In the genomic region with DNA sequence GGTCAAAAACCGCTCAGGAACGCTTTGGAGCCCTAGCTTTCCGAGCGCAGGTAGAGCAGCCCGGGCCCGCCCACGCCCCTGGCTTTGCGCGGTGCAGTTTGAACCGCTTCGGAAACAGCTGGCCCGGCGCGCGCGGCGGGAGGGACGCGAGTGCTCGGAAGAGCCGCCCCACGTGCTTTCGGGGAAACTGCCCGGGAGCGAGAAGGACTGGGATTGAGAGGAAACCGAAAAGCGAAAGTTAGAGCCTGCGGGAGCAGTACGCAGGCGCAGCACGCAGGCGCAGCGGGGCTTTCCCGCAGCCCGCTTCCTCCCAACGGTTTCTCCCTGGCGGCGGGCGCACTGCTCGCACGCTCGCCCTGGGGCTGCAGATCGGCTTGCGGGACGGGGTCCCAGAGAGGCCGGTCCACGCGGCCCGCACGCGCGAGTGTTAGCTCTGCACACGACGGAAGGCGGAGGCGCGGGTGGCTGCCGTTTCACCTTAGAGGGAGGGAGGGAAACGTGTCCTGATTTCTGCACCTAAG, we compare ENCODE assay signal across 1 cellular context.
TF ChIP-seq lines count a peak whose summit lies in the region.

No MANE protein-coding gene starts in this region.

TF ChIP-seq in HepG2, 621 proteins besides CTCF, POLR2A, EP300 and RAD21 (continued from another document):
- TF ChIP-seq ZNF441 (CRISPR knock-in tag; IDR thresholded peaks at IDR 0.05; ENCODE audit: borderline replicate concordance) (peak; percentile 94), ZFP82 (CRISPR knock-in tag; IDR thresholded peaks at IDR 0.05; ENCODE audit: borderline replicate concordance) (peak; percentile 99), KDM2A (CRISPR knock-in tag; IDR thresholded peaks at IDR 0.05; ENCODE audit: borderline replicate concordance, low read depth) (peak; percentile 100), ZNF382 (CRISPR knock-in tag; IDR thresholded peaks at IDR 0.05; ENCODE audit: borderline replicate concordance) (no peak), SPEN (CRISPR knock-in tag; IDR thresholded peaks at IDR 0.05; ENCODE audit: low read depth) (peak; percentile 100), THYN1 (CRISPR knock-in tag; IDR thresholded peaks at IDR 0.05; ENCODE audit: borderline replicate concordance, low read depth) (peak; percentile 97), FOXO1 (CRISPR knock-in tag; IDR thresholded peaks at IDR 0.05) (peak; percentile 98), ZNF839 (CRISPR knock-in tag; IDR thresholded peaks at IDR 0.05; ENCODE audit: borderline replicate concordance) (peak; percentile 99), FOSL1 (CRISPR knock-in tag; IDR thresholded peaks at IDR 0.05; ENCODE audit: borderline replicate concordance) (no peak; the same call in 1 of the 2 replicates), ZNF737 (CRISPR knock-in tag; IDR thresholded peaks at IDR 0.05; ENCODE audit: borderline replicate concordance) (0 out of 2 replicates have a peak, but pooled peaks have one; percentile 12), ZNF703 (CRISPR knock-in tag; IDR thresholded peaks at IDR 0.05; ENCODE audit: borderline replicate concordance) (peak; percentile 85; the same call in 1 of the 2 replicates), ZFP41 (CRISPR knock-in tag; IDR thresholded peaks at IDR 0.05; ENCODE audit: borderline replicate concordance) (peak; percentile 99), FLYWCH1 (CRISPR knock-in tag; IDR thresholded peaks at IDR 0.05) (peak; percentile 99), ZNF335 (CRISPR knock-in tag; IDR thresholded peaks at IDR 0.05) (peak; percentile 96), SNRNP70 (IDR thresholded peaks at IDR 0.05; ENCODE audit: low read depth, low read length) (no peak), ZNF563 (CRISPR knock-in tag; IDR thresholded peaks at IDR 0.05) (peak; percentile 99), REPIN1 (CRISPR knock-in tag; IDR thresholded peaks at IDR 0.05; ENCODE audit: borderline replicate concordance, low read depth) (peak; percentile 100), ZNF772 (CRISPR knock-in tag; IDR thresholded peaks at IDR 0.05) (peak; percentile 100), SRF (IDR thresholded peaks at IDR 0.05; ENCODE audit: low read depth, low read length) (peak; percentile 61; the same call in 1 of the 2 replicates), NKX3-1 (CRISPR knock-in tag; IDR thresholded peaks at IDR 0.05) (peak; percentile 99), NFYB (CRISPR knock-in tag; IDR thresholded peaks at IDR 0.05) (peak; percentile 88), NFATC3 (CRISPR knock-in tag; IDR thresholded peaks at IDR 0.05) (peak; percentile 97), CREM (IDR thresholded peaks at IDR 0.05) (peak; percentile 67), CREM (CRISPR knock-in tag; IDR thresholded peaks at IDR 0.05) (no peak; the same call in 1 of the 2 replicates), SP4 (CRISPR knock-in tag; IDR thresholded peaks at IDR 0.05) (peak; percentile 98), ZBTB21 (CRISPR knock-in tag; IDR thresholded peaks at IDR 0.05) (peak; percentile 59; the same call in 1 of the 2 replicates), MAFG (CRISPR knock-in tag; IDR thresholded peaks at IDR 0.05) (no peak), YEATS4 (CRISPR knock-in tag; IDR thresholded peaks at IDR 0.05; ENCODE audit: borderline replicate concordance) (peak; percentile 99), ZKSCAN8 (CRISPR knock-in tag; IDR thresholded peaks at IDR 0.05; ENCODE audit: borderline replicate concordance) (peak; percentile 99), RCOR2 (CRISPR knock-in tag; IDR thresholded peaks at IDR 0.05) (peak; percentile 94), TCF7L2 (IDR thresholded peaks at IDR 0.05; ENCODE audit: low read depth, low read length) (no peak), YY1 (IDR thresholded peaks at IDR 0.05; ENCODE audit: insufficient read depth, insufficient replicate concordance, low read depth, low read length) (peak; percentile 85), ZBTB7B (CRISPR knock-in tag; IDR thresholded peaks at IDR 0.05) (peak; percentile 97), ZMYM2 (CRISPR knock-in tag; IDR thresholded peaks at IDR 0.05) (peak; percentile 50; the same call in 1 of the 2 replicates), ZFP37 (CRISPR knock-in tag; IDR thresholded peaks at IDR 0.05; ENCODE audit: borderline replicate concordance) (peak; percentile 99), ZNF569 (CRISPR knock-in tag; IDR thresholded peaks at IDR 0.05; ENCODE audit: borderline replicate concordance) (peak; percentile 93; the same call in 1 of the 2 replicates), ZNF841 (CRISPR knock-in tag; IDR thresholded peaks at IDR 0.05; ENCODE audit: borderline replicate concordance) (peak; percentile 98), MED8 (CRISPR knock-in tag; IDR thresholded peaks at IDR 0.05; ENCODE audit: insufficient replicate concordance) (peak; percentile 96), ZNF615 (CRISPR knock-in tag; IDR thresholded peaks at IDR 0.05; ENCODE audit: borderline replicate concordance) (peak; percentile 96)
- TF ChIP-seq, protein P1, sequence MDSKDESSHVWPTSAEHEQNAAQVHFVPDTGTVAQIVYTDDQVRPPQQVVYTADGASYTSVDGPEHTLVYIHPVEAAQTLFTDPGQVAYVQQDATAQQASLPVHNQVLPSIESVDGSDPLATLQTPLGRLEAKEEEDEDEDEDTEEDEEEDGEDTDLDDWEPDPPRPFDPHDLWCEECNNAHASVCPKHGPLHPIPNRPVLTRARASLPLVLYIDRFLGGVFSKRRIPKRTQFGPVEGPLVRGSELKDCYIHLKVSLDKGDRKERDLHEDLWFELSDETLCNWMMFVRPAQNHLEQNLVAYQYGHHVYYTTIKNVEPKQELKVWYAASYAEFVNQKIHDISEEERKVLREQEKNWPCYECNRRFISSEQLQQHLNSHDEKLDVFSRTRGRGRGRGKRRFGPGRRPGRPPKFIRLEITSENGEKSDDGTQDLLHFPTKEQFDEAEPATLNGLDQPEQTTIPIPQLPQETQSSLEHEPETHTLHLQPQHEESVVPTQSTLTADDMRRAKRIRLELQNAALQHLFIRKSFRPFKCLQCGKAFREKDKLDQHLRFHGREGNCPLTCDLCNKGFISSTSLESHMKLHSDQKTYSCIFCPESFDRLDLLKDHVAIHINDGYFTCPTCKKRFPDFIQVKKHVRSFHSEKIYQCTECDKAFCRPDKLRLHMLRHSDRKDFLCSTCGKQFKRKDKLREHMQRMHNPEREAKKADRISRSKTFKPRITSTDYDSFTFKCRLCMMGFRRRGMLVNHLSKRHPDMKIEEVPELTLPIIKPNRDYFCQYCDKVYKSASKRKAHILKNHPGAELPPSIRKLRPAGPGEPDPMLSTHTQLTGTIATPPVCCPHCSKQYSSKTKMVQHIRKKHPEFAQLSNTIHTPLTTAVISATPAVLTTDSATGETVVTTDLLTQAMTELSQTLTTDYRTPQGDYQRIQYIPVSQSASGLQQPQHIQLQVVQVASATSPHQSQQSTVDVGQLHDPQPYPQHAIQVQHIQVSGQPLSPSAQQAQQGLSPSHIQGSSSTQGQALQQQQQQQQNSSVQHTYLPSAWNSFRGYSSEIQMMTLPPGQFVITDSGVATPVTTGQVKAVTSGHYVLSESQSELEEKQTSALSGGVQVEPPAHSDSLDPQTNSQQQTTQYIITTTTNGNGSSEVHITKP (CRISPR knock-in tag; IDR thresholded peaks at IDR 0.05; ENCODE audit: low read depth): peak; percentile 95
- TF ChIP-seq, protein P2, sequence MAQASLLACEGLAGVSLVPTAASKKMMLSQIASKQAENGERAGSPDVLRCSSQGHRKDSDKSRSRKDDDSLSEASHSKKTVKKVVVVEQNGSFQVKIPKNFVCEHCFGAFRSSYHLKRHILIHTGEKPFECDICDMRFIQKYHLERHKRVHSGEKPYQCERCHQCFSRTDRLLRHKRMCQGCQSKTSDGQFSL (CRISPR knock-in tag; IDR thresholded peaks at IDR 0.05): no peak; the same call in 1 of the 2 replicates
- TF ChIP-seq, protein P3, sequence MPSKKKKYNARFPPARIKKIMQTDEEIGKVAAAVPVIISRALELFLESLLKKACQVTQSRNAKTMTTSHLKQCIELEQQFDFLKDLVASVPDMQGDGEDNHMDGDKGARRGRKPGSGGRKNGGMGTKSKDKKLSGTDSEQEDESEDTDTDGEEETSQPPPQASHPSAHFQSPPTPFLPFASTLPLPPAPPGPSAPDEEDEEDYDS (CRISPR knock-in tag; IDR thresholded peaks at IDR 0.05): peak; percentile 92
- TF ChIP-seq, protein P4, sequence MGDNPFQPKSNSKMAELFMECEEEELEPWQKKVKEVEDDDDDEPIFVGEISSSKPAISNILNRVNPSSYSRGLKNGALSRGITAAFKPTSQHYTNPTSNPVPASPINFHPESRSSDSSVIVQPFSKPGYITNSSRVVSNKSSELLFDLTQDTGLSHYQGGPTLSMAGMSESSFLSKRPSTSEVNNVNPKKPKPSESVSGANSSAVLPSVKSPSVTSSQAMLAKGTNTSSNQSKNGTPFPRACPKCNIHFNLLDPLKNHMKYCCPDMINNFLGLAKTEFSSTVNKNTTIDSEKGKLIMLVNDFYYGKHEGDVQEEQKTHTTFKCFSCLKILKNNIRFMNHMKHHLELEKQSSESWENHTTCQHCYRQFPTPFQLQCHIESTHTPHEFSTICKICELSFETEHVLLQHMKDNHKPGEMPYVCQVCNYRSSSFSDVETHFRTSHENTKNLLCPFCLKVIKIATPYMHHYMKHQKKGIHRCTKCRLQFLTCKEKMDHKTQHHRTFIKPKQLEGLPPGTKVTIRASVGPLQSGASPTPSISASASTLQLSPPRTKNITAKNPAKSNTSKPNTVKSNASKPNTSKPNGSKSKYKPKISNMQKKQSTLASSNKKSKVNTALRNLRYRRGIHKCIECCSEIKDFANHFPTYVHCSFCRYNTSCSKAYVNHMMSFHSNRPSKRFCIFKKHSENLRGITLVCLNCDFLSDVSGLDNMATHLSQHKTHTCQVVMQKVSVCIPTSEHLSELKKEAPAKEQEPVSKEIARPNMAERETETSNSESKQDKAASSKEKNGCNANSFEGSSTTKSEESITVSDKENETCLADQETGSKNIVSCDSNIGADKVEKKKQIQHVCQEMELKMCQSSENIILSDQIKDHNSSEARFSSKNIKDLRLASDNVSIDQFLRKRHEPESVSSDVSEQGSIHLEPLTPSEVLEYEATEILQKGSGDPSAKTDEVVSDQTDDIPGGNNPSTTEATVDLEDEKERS (CRISPR knock-in tag; IDR thresholded peaks at IDR 0.05): peak; percentile 95
- TF ChIP-seq, protein P5, sequence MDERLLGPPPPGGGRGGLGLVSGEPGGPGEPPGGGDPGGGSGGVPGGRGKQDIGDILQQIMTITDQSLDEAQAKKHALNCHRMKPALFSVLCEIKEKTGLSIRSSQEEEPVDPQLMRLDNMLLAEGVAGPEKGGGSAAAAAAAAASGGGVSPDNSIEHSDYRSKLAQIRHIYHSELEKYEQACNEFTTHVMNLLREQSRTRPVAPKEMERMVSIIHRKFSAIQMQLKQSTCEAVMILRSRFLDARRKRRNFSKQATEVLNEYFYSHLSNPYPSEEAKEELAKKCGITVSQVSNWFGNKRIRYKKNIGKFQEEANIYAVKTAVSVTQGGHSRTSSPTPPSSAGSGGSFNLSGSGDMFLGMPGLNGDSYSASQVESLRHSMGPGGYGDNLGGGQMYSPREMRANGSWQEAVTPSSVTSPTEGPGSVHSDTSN (CRISPR knock-in tag; IDR thresholded peaks at IDR 0.05): no peak
- TF ChIP-seq, protein P6, sequence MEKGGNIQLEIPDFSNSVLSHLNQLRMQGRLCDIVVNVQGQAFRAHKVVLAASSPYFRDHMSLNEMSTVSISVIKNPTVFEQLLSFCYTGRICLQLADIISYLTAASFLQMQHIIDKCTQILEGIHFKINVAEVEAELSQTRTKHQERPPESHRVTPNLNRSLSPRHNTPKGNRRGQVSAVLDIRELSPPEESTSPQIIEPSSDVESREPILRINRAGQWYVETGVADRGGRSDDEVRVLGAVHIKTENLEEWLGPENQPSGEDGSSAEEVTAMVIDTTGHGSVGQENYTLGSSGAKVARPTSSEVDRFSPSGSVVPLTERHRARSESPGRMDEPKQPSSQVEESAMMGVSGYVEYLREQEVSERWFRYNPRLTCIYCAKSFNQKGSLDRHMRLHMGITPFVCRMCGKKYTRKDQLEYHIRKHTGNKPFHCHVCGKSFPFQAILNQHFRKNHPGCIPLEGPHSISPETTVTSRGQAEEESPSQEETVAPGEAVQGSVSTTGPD (CRISPR knock-in tag; IDR thresholded peaks at IDR 0.05): peak; percentile 71
- TF ChIP-seq, protein P7, sequence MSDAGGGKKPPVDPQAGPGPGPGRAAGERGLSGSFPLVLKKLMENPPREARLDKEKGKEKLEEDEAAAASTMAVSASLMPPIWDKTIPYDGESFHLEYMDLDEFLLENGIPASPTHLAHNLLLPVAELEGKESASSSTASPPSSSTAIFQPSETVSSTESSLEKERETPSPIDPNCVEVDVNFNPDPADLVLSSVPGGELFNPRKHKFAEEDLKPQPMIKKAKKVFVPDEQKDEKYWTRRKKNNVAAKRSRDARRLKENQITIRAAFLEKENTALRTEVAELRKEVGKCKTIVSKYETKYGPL (CRISPR knock-in tag; IDR thresholded peaks at IDR 0.05): peak; percentile 91
- TF ChIP-seq, protein P8, sequence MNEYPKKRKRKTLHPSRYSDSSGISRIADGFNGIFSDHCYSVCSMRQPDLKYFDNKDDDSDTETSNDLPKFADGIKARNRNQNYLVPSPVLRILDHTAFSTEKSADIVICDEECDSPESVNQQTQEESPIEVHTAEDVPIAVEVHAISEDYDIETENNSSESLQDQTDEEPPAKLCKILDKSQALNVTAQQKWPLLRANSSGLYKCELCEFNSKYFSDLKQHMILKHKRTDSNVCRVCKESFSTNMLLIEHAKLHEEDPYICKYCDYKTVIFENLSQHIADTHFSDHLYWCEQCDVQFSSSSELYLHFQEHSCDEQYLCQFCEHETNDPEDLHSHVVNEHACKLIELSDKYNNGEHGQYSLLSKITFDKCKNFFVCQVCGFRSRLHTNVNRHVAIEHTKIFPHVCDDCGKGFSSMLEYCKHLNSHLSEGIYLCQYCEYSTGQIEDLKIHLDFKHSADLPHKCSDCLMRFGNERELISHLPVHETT (CRISPR knock-in tag; conservative IDR thresholded peaks at IDR 0.05): peak; percentile 99
- TF ChIP-seq, protein P9, sequence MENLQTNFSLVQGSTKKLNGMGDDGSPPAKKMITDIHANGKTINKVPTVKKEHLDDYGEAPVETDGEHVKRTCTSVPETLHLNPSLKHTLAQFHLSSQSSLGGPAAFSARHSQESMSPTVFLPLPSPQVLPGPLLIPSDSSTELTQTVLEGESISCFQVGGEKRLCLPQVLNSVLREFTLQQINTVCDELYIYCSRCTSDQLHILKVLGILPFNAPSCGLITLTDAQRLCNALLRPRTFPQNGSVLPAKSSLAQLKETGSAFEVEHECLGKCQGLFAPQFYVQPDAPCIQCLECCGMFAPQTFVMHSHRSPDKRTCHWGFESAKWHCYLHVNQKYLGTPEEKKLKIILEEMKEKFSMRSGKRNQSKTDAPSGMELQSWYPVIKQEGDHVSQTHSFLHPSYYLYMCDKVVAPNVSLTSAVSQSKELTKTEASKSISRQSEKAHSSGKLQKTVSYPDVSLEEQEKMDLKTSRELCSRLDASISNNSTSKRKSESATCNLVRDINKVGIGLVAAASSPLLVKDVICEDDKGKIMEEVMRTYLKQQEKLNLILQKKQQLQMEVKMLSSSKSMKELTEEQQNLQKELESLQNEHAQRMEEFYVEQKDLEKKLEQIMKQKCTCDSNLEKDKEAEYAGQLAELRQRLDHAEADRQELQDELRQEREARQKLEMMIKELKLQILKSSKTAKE (CRISPR knock-in tag; IDR thresholded peaks at IDR 0.05; ENCODE audit: borderline replicate concordance): peak; percentile 96
- TF ChIP-seq, protein P10, sequence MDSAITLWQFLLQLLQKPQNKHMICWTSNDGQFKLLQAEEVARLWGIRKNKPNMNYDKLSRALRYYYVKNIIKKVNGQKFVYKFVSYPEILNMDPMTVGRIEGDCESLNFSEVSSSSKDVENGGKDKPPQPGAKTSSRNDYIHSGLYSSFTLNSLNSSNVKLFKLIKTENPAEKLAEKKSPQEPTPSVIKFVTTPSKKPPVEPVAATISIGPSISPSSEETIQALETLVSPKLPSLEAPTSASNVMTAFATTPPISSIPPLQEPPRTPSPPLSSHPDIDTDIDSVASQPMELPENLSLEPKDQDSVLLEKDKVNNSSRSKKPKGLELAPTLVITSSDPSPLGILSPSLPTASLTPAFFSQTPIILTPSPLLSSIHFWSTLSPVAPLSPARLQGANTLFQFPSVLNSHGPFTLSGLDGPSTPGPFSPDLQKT (CRISPR knock-in tag; IDR thresholded peaks at IDR 0.05; ENCODE audit: borderline replicate concordance): peak; percentile 90; the same call in 1 of the 2 replicates
